ENCODE assay signal across 8 cellular contexts in the genomic region with DNA sequence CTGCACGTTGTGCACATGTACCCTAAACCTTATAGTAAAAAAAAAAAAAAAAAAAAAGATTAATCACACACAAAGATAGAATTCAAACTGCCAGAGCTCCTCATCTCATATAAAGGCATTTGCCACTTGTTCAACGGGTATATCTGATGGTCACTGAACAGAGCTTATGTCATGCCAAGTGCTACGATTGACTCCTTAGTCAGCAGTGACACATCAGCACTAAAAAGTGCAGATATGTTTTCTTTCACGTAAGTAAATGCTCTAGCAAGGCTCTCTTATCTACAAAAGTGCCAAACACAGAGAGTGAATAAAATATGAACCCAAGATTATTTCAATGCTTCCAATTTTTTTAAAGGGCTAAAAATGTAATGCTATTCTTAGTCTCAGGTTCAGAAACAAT. TPM values are rescaled to one million over a fixed set of nuclear protein-coding genes. Genes with fewer than 3 reads are reported as not detected.
A peak's percentile ranks its signal among the peaks of the same experiment; 100 is the strongest.
DNase-seq lines count a peak whose midpoint lies in the region; ATAC-seq and TF ChIP-seq lines count a peak whose summit lies in the region.

No MANE protein-coding gene starts in this region.

- peaks cover 5% of the 10 kb centered on the region for H3K4me1 Mint-ChIP-seq in endothelial cell (ENCODE audit: unreplicated experiment)
- H3K4me1 Mint-ChIP-seq in nephron progenitor cell = peaks cover 25% of the 10 kb centered on the region

- H3K27me3 Mint-ChIP-seq in endothelial cell (ENCODE audit: unreplicated experiment) = peaks cover 1% of the 10 kb centered on the region
- H3K27me3 Mint-ChIP-seq in nephron progenitor cell (ENCODE audit: low read depth, poor library complexity) = peaks cover 9% of the 10 kb centered on the region

- 6 to 11% (median 8%) methylated on average over 4 of the region's 4 CpGs for WGBS in heart left ventricle, 4 donors

- no peaks in the 10 kb centered on the region for H3K9me3 ChIP-seq in heart left ventricle

- H3K4me3 ChIP-seq in heart left ventricle = peak overlapping the region; percentile 76 to 96 (median 88)

- H3K4me1 ChIP-seq in heart left ventricle = peaks cover 0 to 38% (median 15%) of the 10 kb centered on the region in 12 donors

- H3K36me3 Mint-ChIP-seq in endothelial cell (ENCODE audit: low read depth, unreplicated experiment) (peaks cover 5% of the 10 kb centered on the region), nephron progenitor cell (ENCODE audit: low read depth) (peaks cover 18% of the 10 kb centered on the region)

- TF ChIP-seq CTCF in heart left ventricle (IDR thresholded peaks at IDR 0.05) (no peak), endothelial cell (IDR thresholded peaks at IDR 0.05; ENCODE audit: unreplicated experiment) (no peak), nephron progenitor cell (IDR thresholded peaks at IDR 0.05) (no peak)

- no peak for TF ChIP-seq POLR2A in heart left ventricle (IDR thresholded peaks at IDR 0.05)

- intact Hi-C loops in heart left ventricle (cut with DNase I) = no loop called here
- intact Hi-C loops in Right ventricle myocardium superior (cut with DNase I) = no loop called here
- intact Hi-C loops in sciatic nerve (cut with DNase I) = no loop called here

- H3K27ac Mint-ChIP-seq in endothelial cell (ENCODE audit: unreplicated experiment) = peak overlapping the region; percentile 95
- peak overlapping the region; percentile 99 for H3K27ac Mint-ChIP-seq in nephron progenitor cell

- peak overlapping the region; percentile 100 for H3K4me3 Mint-ChIP-seq in endothelial cell (ENCODE audit: unreplicated experiment)
- H3K4me3 Mint-ChIP-seq in nephron progenitor cell = peak overlapping the region; percentile 98

- no peak for ATAC-seq in heart left ventricle
- ATAC-seq in Right ventricle myocardium superior (ENCODE audit: poor library complexity) = no peak
- ATAC-seq in SK-N-SH treated with all-trans-retinoic acid at 6 μM for 48 hours = peak; percentile 12; the same call in 1 of the 3 replicates
- ATAC-seq in sciatic nerve = no peak
- no peak for ATAC-seq in GM18867 (IDR thresholded peaks at IDR 0.05; ENCODE audit: unreplicated experiment)

- H3K36me3 ChIP-seq in heart left ventricle = peaks cover 5 to 32% (median 26%) of the 10 kb centered on the region in 9 donors

- no peak for DNase-seq in heart left ventricle
- DNase-seq in Right ventricle myocardium superior = no peak
- no peak for DNase-seq in endothelial cell (ENCODE audit: low spot score)
- no peak for DNase-seq in nephron progenitor cell
- DNase-seq in sciatic nerve (ENCODE audit: low spot score) = no peak
- no peak for DNase-seq in NCI-H524 treated with DMSO at 0.1 percent for 48 hours (lab: John Stamatoyannopoulos, UW)

- no peaks in the 10 kb centered on the region for H3K9me3 Mint-ChIP-seq in endothelial cell (ENCODE audit: unreplicated experiment)
- peaks cover 8% of the 10 kb centered on the region for H3K9me3 Mint-ChIP-seq in nephron progenitor cell

- peak overlapping the region in 8 of 12 donors; percentile 82 to 90 (median 88) for H3K27ac ChIP-seq in heart left ventricle

- no peaks in the 10 kb centered on the region for H3K27me3 ChIP-seq in heart left ventricle

TF ChIP-seq in SK-N-SH treated with all-trans-retinoic acid at 6 μM for 48 hours, 23 proteins besides CTCF, POLR2A, EP300 and RAD21:
- TF ChIP-seq ZNF8 (CRISPR knock-in tag; IDR thresholded peaks at IDR 0.05) (no peak), CSRNP3 (CRISPR knock-in tag; IDR thresholded peaks at IDR 0.05) (no peak), ZNF70 (CRISPR knock-in tag; IDR thresholded peaks at IDR 0.05) (no peak), POU6F1 (CRISPR knock-in tag; IDR thresholded peaks at IDR 0.05; ENCODE audit: borderline replicate concordance, low read depth) (no peak), ESRRG (CRISPR knock-in tag; IDR thresholded peaks at IDR 0.05) (no peak), TOX (CRISPR knock-in tag; IDR thresholded peaks at IDR 0.05; ENCODE audit: borderline replicate concordance) (no peak), TCF4 (CRISPR knock-in tag; IDR thresholded peaks at IDR 0.05; ENCODE audit: borderline replicate concordance) (no peak), OSR1 (CRISPR knock-in tag; IDR thresholded peaks at IDR 0.05) (no peak), SNAI2 (CRISPR knock-in tag; IDR thresholded peaks at IDR 0.05) (no peak), ZNF565 (CRISPR knock-in tag; conservative IDR thresholded peaks at IDR 0.05; ENCODE audit: low read depth) (no peak), RARB (CRISPR knock-in tag; IDR thresholded peaks at IDR 0.05) (no peak), ISL1 (CRISPR knock-in tag; IDR thresholded peaks at IDR 0.05) (no peak), ARNTL (CRISPR knock-in tag; IDR thresholded peaks at IDR 0.05; ENCODE audit: borderline replicate concordance, low read depth) (no peak)
- TF ChIP-seq, protein P1, sequence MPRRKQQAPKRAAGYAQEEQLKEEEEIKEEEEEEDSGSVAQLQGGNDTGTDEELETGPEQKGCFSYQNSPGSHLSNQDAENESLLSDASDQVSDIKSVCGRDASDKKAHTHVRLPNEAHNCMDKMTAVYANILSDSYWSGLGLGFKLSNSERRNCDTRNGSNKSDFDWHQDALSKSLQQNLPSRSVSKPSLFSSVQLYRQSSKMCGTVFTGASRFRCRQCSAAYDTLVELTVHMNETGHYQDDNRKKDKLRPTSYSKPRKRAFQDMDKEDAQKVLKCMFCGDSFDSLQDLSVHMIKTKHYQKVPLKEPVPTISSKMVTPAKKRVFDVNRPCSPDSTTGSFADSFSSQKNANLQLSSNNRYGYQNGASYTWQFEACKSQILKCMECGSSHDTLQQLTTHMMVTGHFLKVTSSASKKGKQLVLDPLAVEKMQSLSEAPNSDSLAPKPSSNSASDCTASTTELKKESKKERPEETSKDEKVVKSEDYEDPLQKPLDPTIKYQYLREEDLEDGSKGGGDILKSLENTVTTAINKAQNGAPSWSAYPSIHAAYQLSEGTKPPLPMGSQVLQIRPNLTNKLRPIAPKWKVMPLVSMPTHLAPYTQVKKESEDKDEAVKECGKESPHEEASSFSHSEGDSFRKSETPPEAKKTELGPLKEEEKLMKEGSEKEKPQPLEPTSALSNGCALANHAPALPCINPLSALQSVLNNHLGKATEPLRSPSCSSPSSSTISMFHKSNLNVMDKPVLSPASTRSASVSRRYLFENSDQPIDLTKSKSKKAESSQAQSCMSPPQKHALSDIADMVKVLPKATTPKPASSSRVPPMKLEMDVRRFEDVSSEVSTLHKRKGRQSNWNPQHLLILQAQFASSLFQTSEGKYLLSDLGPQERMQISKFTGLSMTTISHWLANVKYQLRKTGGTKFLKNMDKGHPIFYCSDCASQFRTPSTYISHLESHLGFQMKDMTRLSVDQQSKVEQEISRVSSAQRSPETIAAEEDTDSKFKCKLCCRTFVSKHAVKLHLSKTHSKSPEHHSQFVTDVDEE (CRISPR knock-in tag; IDR thresholded peaks at IDR 0.05) = no peak

RNA-seq across cellular contexts. Expression of gene LMAN1, which starts 1.1 kb away (rescaled TPM):
- total RNA-seq in heart left ventricle (10 to 100 TPM; 48.6 to 72.9 (median 66.8) TPM), Right ventricle myocardium superior (48.1 TPM), endothelial cell (ENCODE audit: unreplicated experiment) (38.5 TPM), sciatic nerve (64.1 TPM)
- polyA plus RNA-seq in heart left ventricle = 10 to 100 TPM; 16.5 to 50.5 TPM

RNA-seq across cellular contexts. Expression of gene CPLX4, which starts 39.5 kb away (rescaled TPM):
- not detected for total RNA-seq in heart left ventricle
- not detected for polyA plus RNA-seq in heart left ventricle
- total RNA-seq in Right ventricle myocardium superior = not detected
- total RNA-seq in endothelial cell (ENCODE audit: unreplicated experiment) = not detected
- not detected for total RNA-seq in sciatic nerve
